ENCODE assay signal across 8 cellular contexts in the genomic region with DNA sequence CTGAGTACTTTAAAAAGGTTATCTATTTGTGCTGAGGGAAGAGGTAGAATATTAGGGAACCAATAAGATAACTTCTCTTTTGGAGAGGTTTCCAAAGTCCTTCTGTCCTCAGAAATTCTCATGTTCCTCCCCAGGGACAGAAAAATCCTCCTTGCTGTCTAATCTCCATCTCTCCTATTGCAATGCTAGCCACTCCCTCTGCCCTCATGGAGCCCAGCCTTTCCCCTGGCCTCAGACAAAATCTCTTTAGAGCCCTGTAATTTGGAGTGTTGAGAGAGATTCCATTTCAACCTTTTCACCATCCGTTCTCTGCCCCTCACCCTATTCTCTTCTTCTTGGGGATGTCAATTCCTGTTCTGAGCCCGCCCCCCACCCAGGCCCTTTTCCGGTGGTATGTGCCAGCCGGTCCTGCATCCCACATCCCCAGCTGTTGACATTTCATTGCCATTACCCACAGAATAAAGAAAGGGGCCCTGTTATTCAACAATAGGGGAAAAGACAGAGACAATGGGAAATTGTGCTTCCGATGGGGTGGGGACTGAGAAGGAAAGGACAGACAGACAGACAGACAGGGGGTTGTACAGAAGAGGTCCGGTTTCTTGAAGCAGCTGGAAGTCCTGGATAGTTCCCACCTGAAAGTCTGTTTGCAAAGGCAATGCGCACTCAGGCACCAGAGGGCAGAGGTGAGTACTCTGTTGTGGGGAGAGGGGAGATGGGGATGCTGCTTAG. TPM values are rescaled to one million over a fixed set of nuclear protein-coding genes. Genes with fewer than 3 reads are reported as not detected.
DNase-seq lines count a peak whose midpoint lies in the region; ATAC-seq, FAIRE-seq and TF ChIP-seq lines count a peak whose summit lies in the region.

A gene (plus strand): TSS at position 563 of the 729 bp plus-strand sequence. CDS start 4,076 bp downstream, outside the sequence.

- TF ChIP-seq CTCF in DND-41 (IDR thresholded peaks at IDR 0.05; ENCODE audit: borderline replicate concordance, extremely low read depth, low read length, poor library complexity, severe bottlenecking) (peak; percentile 67), HepG2 (CRISPR knock-in tag; IDR thresholded peaks at IDR 0.05) (peak; percentile 74)

- H3K4me2 ChIP-seq in DND-41 (ENCODE audit: insufficient read depth, low read length): no peak within 1 kb of the TSS
- H3K4me2 ChIP-seq in Karpas-422 (ENCODE audit: low read depth, low read length, poor library complexity, severe bottlenecking): no peak within 1 kb of the TSS
- H3K4me2 ChIP-seq in HepG2 (ENCODE audit: low read depth, low read length): no peak within 1 kb of the TSS

- H3K9me3 ChIP-seq in DND-41 (ENCODE audit: insufficient read depth, low read length, severe bottlenecking): no peaks in the 10 kb centered on the region
- no peaks in the 10 kb centered on the region for H3K9me3 ChIP-seq in Karpas-422 (ENCODE audit: low read length)
- no peaks in the 10 kb centered on the region for H3K9me3 ChIP-seq in HepG2 (ENCODE audit: low read length)

- intact Hi-C loops in HepG2 (cut with micrococcal nuclease; ENCODE audit: unreplicated experiment): no loop called here

- CTCF ChIA-PET in activated CD4-positive, alpha-beta memory T cell treated with anti-CD3 and anti-CD28 coated beads, Interleukin-2, amount 10 ng/mL, durations not matched to agents 7 days and 5 days (lab: Charles Lee): interaction anchor here (0.7 to 13.8 kb wide), 4 partner anchors 9 to 53 kb away, joined by 3 to 275 read pairs (median 5); no protein-coding TSS in a partner anchor
- CTCF ChIA-PET in HepG2 (lab: Yijun Ruan, JAX; ENCODE audit: low intra/inter-chr PET ratio, low total read pairs): interaction anchor here (0.7 to 1.6 kb wide), 3 partner anchors 38 to 191 kb away, joined by 3 to 4 read pairs (median 3); a partner anchor contains a TSS

- H3K9ac ChIP-seq in DND-41 (ENCODE audit: low read depth, low read length): no peak within 1 kb of the TSS
- H3K9ac ChIP-seq in Karpas-422 (ENCODE audit: low read length): no peak within 1 kb of the TSS
- H3K9ac ChIP-seq in HepG2 (ENCODE audit: insufficient read depth, low read depth, low read length): no peak within 1 kb of the TSS

- ATAC-seq in DND-41 (ENCODE audit: insufficient read depth, low read depth) (peak; percentile 67), HepG2 (peak; percentile 72), HG02884 (IDR thresholded peaks at IDR 0.05; ENCODE audit: unreplicated experiment) (no peak)

- peak; percentile 36 for DNase-seq in DND-41
- peak; percentile 66 for DNase-seq in Karpas-422
- DNase-seq in activated CD4-positive, alpha-beta memory T cell treated with anti-CD3 and anti-CD28 coated beads, Interleukin-2, amount 10 ng/mL, durations not matched to agents 7 days and 5 days: peak; percentile 30
- DNase-seq in HepG2 (ENCODE audit: low spot score): peak; percentile 38
- DNase-seq in EL: no peak
- no peak for DNase-seq in GDM1 (lab: John Stamatoyannopoulos, UW)
- no peak for DNase-seq in GF-D8 (lab: John Stamatoyannopoulos, UW)

- no peak for TF ChIP-seq RAD21 in HepG2 (CRISPR knock-in tag; IDR thresholded peaks at IDR 0.05)

- POLR2A ChIA-PET in activated CD4-positive, alpha-beta memory T cell treated with anti-CD3 and anti-CD28 coated beads, Interleukin-2, amount 10 ng/mL, durations not matched to agents 7 days and 5 days (lab: Charles Lee): no interaction called here
- POLR2A ChIA-PET in HepG2 (lab: Yijun Ruan, JAX): no interaction called here

- H3K27ac ChIP-seq in DND-41 (ENCODE audit: low read length) (no peak within 1 kb of the TSS), Karpas-422 (ENCODE audit: low read length) (no peak within 1 kb of the TSS), HepG2 (ENCODE audit: extremely low read length, insufficient read depth, low read length) (no peak within 1 kb of the TSS)

- TF ChIP-seq EP300 in HepG2 (IDR thresholded peaks at IDR 0.05; ENCODE audit: low read depth in 2 of 2, low read length in 2 of 2) (no peak), HepG2 (CRISPR knock-in tag; IDR thresholded peaks at IDR 0.05; ENCODE audit: borderline replicate concordance) (no peak)

- H3K9me3 Mint-ChIP-seq in activated CD4-positive, alpha-beta memory T cell treated with anti-CD3 and anti-CD28 coated beads, Interleukin-2, amount 10 ng/mL, durations not matched to agents 7 days and 5 days: no peaks in the 10 kb centered on the region

- H3K4me3 Mint-ChIP-seq in activated CD4-positive, alpha-beta memory T cell treated with anti-CD3 and anti-CD28 coated beads, Interleukin-2, amount 10 ng/mL, durations not matched to agents 7 days and 5 days: no peak within 1 kb of the TSS

- peaks cover 2% of the 10 kb centered on the region for H3K4me1 Mint-ChIP-seq in activated CD4-positive, alpha-beta memory T cell treated with anti-CD3 and anti-CD28 coated beads, Interleukin-2, amount 10 ng/mL, durations not matched to agents 7 days and 5 days

- 6% methylated on average over 7 of the region's 7 CpGs for WGBS in HepG2 (ENCODE audit: low lambda C conversion rate)

- H3K79me2 ChIP-seq in DND-41 (ENCODE audit: insufficient read depth, low read length) (no peaks in the 10 kb centered on the region), Karpas-422 (ENCODE audit: low read length) (no peaks in the 10 kb centered on the region), HepG2 (ENCODE audit: insufficient read depth, low read length) (no peaks in the 10 kb centered on the region)

- H3K4me1 ChIP-seq in DND-41 (ENCODE audit: insufficient read depth, low read length) (no peaks in the 10 kb centered on the region), Karpas-422 (ENCODE audit: low read length) (peaks cover 8% of the 10 kb centered on the region), HepG2 (ENCODE audit: insufficient read depth, low read length) (peaks cover 37% of the 10 kb centered on the region)

- peaks cover 7% of the 10 kb centered on the region for H3K27me3 ChIP-seq in DND-41 (ENCODE audit: insufficient read depth, low read length, poor library complexity)
- no peaks in the 10 kb centered on the region for H3K27me3 ChIP-seq in Karpas-422 (ENCODE audit: low read length)
- peaks cover 12 to 34% of the 10 kb centered on the region in 2 experiments for H3K27me3 ChIP-seq in HepG2 (ENCODE audit: control insufficient read depth in 1 of 2, insufficient read depth in 2 of 2, low read length in 2 of 2)

- no peaks in the 10 kb centered on the region for H3K36me3 ChIP-seq in DND-41 (ENCODE audit: insufficient read depth, low read length)
- no peaks in the 10 kb centered on the region for H3K36me3 ChIP-seq in Karpas-422 (ENCODE audit: insufficient read depth, low read length)
- H3K36me3 ChIP-seq in HepG2 (replicated peaks in 1 of 2; ENCODE audit: control insufficient read depth in 1 of 2, insufficient read depth in 2 of 2, low read length in 2 of 2): no peaks in the 10 kb centered on the region

- H3K36me3 Mint-ChIP-seq in activated CD4-positive, alpha-beta memory T cell treated with anti-CD3 and anti-CD28 coated beads, Interleukin-2, amount 10 ng/mL, durations not matched to agents 7 days and 5 days (ENCODE audit: low read depth): no peaks in the 10 kb centered on the region

- no TSS peak for BruUV-seq in HepG2 (replicated peaks; lab: Mats Ljungman, UMichigan)

- no peak within 1 kb of the TSS for H3K27ac Mint-ChIP-seq in activated CD4-positive, alpha-beta memory T cell treated with anti-CD3 and anti-CD28 coated beads, Interleukin-2, amount 10 ng/mL, durations not matched to agents 7 days and 5 days

- H2AFZ ChIP-seq in DND-41 (ENCODE audit: low read depth, low read length): no peak within 1 kb of the TSS
- H2AFZ ChIP-seq in Karpas-422 (ENCODE audit: low read length): no peak within 1 kb of the TSS
- H2AFZ ChIP-seq in HepG2 (ENCODE audit: low read length): no peak within 1 kb of the TSS

- H4K20me1 ChIP-seq in DND-41 (ENCODE audit: insufficient read depth, low read length): no peaks in the 10 kb centered on the region
- H4K20me1 ChIP-seq in Karpas-422 (ENCODE audit: insufficient read depth, low read depth, low read length): no peaks in the 10 kb centered on the region
- no peaks in the 10 kb centered on the region for H4K20me1 ChIP-seq in HepG2 (ENCODE audit: insufficient read depth, low read length)

- H3K27me3 Mint-ChIP-seq in activated CD4-positive, alpha-beta memory T cell treated with anti-CD3 and anti-CD28 coated beads, Interleukin-2, amount 10 ng/mL, durations not matched to agents 7 days and 5 days: peaks cover 73% of the 10 kb centered on the region

- in situ Hi-C loops in HepG2 (cut with HindIII; ENCODE audit: extremely low pct_ligation_motif_present, low pct_unique_long_range_greater_than_20kb): no loop called here

- FAIRE-seq in HepG2 (lab: Jason Lieb, UNC): peak; percentile 87

- TF ChIP-seq POLR2A in HepG2 (IDR thresholded peaks at IDR 0.05; ENCODE audit: insufficient read depth in 1 of 2, low read depth in 2 of 2, low read length in 2 of 2): no peak

- H3K4me3 ChIP-seq in DND-41 (ENCODE audit: low read depth in 1 of 2, low read length in 2 of 2): no peak within 1 kb of the TSS
- no peak within 1 kb of the TSS for H3K4me3 ChIP-seq in Karpas-422 (ENCODE audit: low read length)
- H3K4me3 ChIP-seq in HepG2 (replicated peaks in 1 of 3; ENCODE audit: insufficient read depth in 1 of 3, low read depth in 2 of 3, low read length in 3 of 3): no peak within 1 kb of the TSS

- H3K9me2 ChIP-seq in Karpas-422 (replicated peaks; ENCODE audit: insufficient read depth, low read length): no peaks in the 10 kb centered on the region

RNA-seq across cellular contexts. Expression of the gene that starts here (rescaled TPM):
- total RNA-seq in Karpas-422 (2014; rRNA removed; shearing (Covaris generic); ENCODE audit: low replicate concordance): 0.47 TPM in 1 of 2 replicates, not detected in the other
- total RNA-seq in activated CD4-positive, alpha-beta memory T cell treated with anti-CD3 and anti-CD28 coated beads, Interleukin-2, amount 10 ng/mL, durations not matched to agents 7 days and 5 days: not detected
- total RNA-seq in HepG2 (2016; rRNA removed; fragmentation: Illumina TruSeq; extraction: Trizol): not detected in 2 replicates
- not detected in 2 replicates for total RNA-seq in HepG2 (2016; cell fraction: cytosol; rRNA removed; fragmentation: Illumina TruSeq; extraction: Trizol; ENCODE audit: low read depth)
- not detected in 2 replicates for total RNA-seq in HepG2 (2016; cell fraction: insoluble cytoplasmic fraction; rRNA removed; fragmentation: Illumina TruSeq; extraction: Trizol)
- total RNA-seq in HepG2 (2016; cell fraction: membrane; rRNA removed; fragmentation: Illumina TruSeq; extraction: Trizol): not detected in 2 replicates
- not detected in 2 replicates for total RNA-seq in HepG2 (2016; cell fraction: nucleus; rRNA removed; fragmentation: Illumina TruSeq; extraction: Trizol)
- polyA plus RNA-seq in HepG2 (2011; rRNA removed): 0.09 TPM in 1 of 2 replicates, not detected in the other
- polyA plus RNA-seq in HepG2 (2011; cell fraction: cytosol; rRNA removed): not detected in 2 replicates
- polyA plus RNA-seq in HepG2 (2011; cell fraction: nucleus; rRNA removed): 0.40 and 0.62 TPM in 2 replicates
- 0.19 TPM in 1 of 2 replicates, not detected in the other for polyA plus RNA-seq in HepG2 (2012)
- polyA plus RNA-seq in HepG2 (2016; cell fraction: cytosol; fragmentation: Illumina TruSeq; extraction: Trizol; ENCODE audit: low read depth): not detected in 2 replicates
- polyA plus RNA-seq in HepG2 (2016; cell fraction: insoluble cytoplasmic fraction; fragmentation: Illumina TruSeq; extraction: Trizol; ENCODE audit: low read depth): not detected in 2 replicates
- polyA plus RNA-seq in HepG2 (2016; cell fraction: membrane; fragmentation: Illumina TruSeq; extraction: Trizol; ENCODE audit: low read depth): not detected in 2 replicates
- polyA plus RNA-seq in HepG2 (2016; cell fraction: nucleus; fragmentation: Illumina TruSeq; extraction: Trizol; ENCODE audit: insufficient read depth, low read depth): not detected in 2 replicates
- not detected in 2 replicates for polyA minus RNA-seq in HepG2 (2011; rRNA and poly(A)+ RNA removed; ENCODE audit: low replicate concordance)
- not detected in 2 replicates for polyA minus RNA-seq in HepG2 (2011; cell fraction: cytosol; rRNA and poly(A)+ RNA removed)
- not detected in 2 replicates for polyA minus RNA-seq in HepG2 (2011; cell fraction: nucleus; rRNA and poly(A)+ RNA removed)

Comparison
In these comparisons a context has a peak if more than half of its experiments do, and no peak if none do; other contexts are left out.
1. Peak in DNase-seq in Karpas-422; RNA of the gene not detected or under 1 TPM.
2. Peak in DNase-seq in activated CD4-positive, alpha-beta memory T cell treated with anti-CD3 and anti-CD28 coated beads, Interleukin-2, amount 10 ng/mL, durations not matched to agents 7 days and 5 days; RNA of the gene not detected or under 1 TPM.
3. Peak in DNase-seq and ATAC-seq in HepG2; RNA of the gene not detected or under 1 TPM.